In genomic region chr5:54754420-54754819, GRCh38 we compare ENCODE assay signal across 17 cellular contexts.
"Had no signal": no experiment of that assay in that cellular context is flagged by ENCODE, and none has a peak within 500 bp of the region (broad histone marks: within the 10 kb centered on the region; RNA-seq: fewer than 3 reads in every experiment).

No MANE protein-coding gene starts in this region.

- H3K27ac Mint-ChIP-seq: activated naive CD4-positive, alpha-beta T cell treated with anti-CD3 and anti-CD28 coated beads, Interleukin-2, amount 50 U/mL, for 72 hours; activated T-helper 17 cell treated with anti-CD3 and anti-CD28 coated beads, Interleukin-2, amount 50 U/mL, for 72 hours; stimulated activated naive CD8-positive, alpha-beta T cell treated with anti-CD3 and anti-CD28 coated beads, Interleukin-15, Interleukin-2, amounts not matched to agents 100 ng/mL and 50 ng/mL, for 24 hours had no signal

- H3K27me3 ChIP-seq: foreskin keratinocyte, sigmoid colon, thyroid gland had no signal

- H3K9me3 Mint-ChIP-seq: stimulated activated naive CD8-positive, alpha-beta T cell treated with anti-CD3 and anti-CD28 coated beads, Interleukin-15, Interleukin-2, amounts not matched to agents 100 ng/mL and 50 ng/mL, for 24 hours had no signal

- H3K4me1 ChIP-seq: thyroid gland had no signal

- H3K27me3 Mint-ChIP-seq: activated T-helper 17 cell treated with anti-CD3 and anti-CD28 coated beads, Interleukin-2, amount 50 U/mL, for 72 hours; stimulated activated naive CD8-positive, alpha-beta T cell treated with anti-CD3 and anti-CD28 coated beads, Interleukin-15, Interleukin-2, amounts not matched to agents 100 ng/mL and 50 ng/mL, for 24 hours had no signal

- H3K36me3 ChIP-seq: sigmoid colon, thyroid gland had no signal

- H3K4me3 Mint-ChIP-seq: activated T-helper 17 cell treated with anti-CD3 and anti-CD28 coated beads, Interleukin-2, amount 50 U/mL, for 72 hours; stimulated activated naive CD8-positive, alpha-beta T cell treated with anti-CD3 and anti-CD28 coated beads, Interleukin-15, Interleukin-2, amounts not matched to agents 100 ng/mL and 50 ng/mL, for 24 hours had no signal

- H3K4me2 ChIP-seq: smooth muscle cell had no signal

- H3K4me3 ChIP-seq: mucosa of descending colon, sigmoid colon, smooth muscle cell, thyroid gland had no signal

- ATAC-seq: activated naive CD4-positive, alpha-beta T cell treated with anti-CD3 and anti-CD28 coated beads, Interleukin-2, amount 50 U/mL, for 72 hours; activated T-helper 17 cell treated with anti-CD3 and anti-CD28 coated beads, Interleukin-2, amount 50 U/mL, for 72 hours; foreskin keratinocyte; left colon had no signal

- H3K27ac ChIP-seq: foreskin keratinocyte, sigmoid colon, thyroid gland had no signal

- DNase-seq: activated CD4-positive, CD25-positive, alpha-beta regulatory T cell treated with anti-CD3 and anti-CD28 coated beads, Interleukin-2, amount 50 U/mL, for 72 hours; activated T-cell treated with anti-CD3 and anti-CD28 coated beads, Interleukin-2, amount 50 U/mL, for 1 hour; cortex of kidney; foreskin keratinocyte; left colon; mesenchymal stem cell; mucosa of descending colon; nucleus accumbens; sigmoid colon; stimulated activated CD4-positive, alpha-beta T cell treated with anti-CD3 and anti-CD28 coated beads, Interleukin-2, amount 100 ng/mL, for 48 hours; substantia nigra; SW 1271; thyroid gland had no signal
